ENCODE assay signal across 8 cellular contexts in the genomic region with DNA sequence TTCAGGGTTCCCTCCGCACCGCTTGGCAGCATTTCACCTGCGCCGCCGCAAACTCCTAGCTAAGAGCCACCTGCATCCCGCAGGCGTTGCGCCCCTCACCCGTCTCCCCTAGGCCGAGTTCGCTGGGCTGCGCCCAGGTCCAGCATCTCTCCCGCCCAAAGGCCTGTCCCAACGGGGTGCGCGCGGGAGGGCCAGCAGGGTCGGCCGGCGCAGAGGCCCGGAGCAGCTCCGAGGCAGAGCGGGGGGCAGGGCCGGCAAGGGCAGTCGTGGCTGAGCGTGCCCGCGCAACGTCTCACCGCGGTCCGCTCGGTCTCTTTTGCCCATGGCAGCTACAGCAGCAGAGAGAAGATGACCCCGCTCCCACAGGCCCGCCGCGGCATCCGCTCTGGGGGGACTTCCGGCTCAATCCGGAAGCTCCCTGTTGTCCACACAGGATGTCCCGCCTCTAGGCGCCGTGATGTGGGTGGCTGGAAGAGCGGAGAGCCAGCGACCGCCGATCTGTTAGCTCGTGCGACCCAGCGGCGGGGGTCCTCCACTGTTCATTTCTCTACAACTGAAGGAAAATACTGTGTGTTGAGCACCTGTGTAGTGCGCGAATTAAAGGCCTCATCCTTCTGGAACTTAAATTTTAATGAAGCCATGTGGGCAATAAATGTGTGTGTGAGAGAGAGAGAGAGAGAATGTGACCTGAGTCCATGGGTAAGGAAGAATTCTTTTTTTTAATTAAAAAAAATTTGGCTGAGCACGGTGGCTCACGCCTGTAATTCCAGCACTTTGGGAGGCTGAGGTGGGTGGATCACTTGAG. TPM values are rescaled to one million over a fixed set of nuclear protein-coding genes. Genes with fewer than 3 reads are reported as not detected.
DNase-seq lines count a peak whose midpoint lies in the region; ATAC-seq and TF ChIP-seq lines count a peak whose summit lies in the region.

ERCC3 (minus strand) TSS at position 387 of the 805 bp plus-strand sequence; CDS start at position 324, 63 bp downstream.

- WGBS in trophoblast cell (ENCODE audit: extremely low coverage, insufficient coverage, insufficient read length), result no CpG with 5 or more reads among the region's 55 CpGs
- WGBS in tibial nerve, 2 donors, result 1 to 2% methylated on average over 21 to 22 of the region's 55 CpGs

- H4K8ac ChIP-seq in trophoblast cell (ENCODE audit: low read depth, low read length), result peak within 1 kb of the TSS; percentile 99

- H3K27me3 Mint-ChIP-seq in activated naive CD8-positive, alpha-beta T cell treated with anti-CD3 and anti-CD28 coated beads, Interleukin-2, amount 50 U/mL, for 24 hours, result no peaks in the 10 kb centered on the region

- peak within 1 kb of the TSS; percentile 54 for H2BK5ac ChIP-seq in trophoblast cell (ENCODE audit: low read depth, low read length, poor library complexity)

- H2BK12ac ChIP-seq in trophoblast cell (ENCODE audit: low read length), result no peak within 1 kb of the TSS

- TF ChIP-seq EP300 in tibial nerve (IDR thresholded peaks at IDR 0.05), result peak in 1 of 2 donors; percentile 63

- peaks cover 5% of the 10 kb centered on the region for H3K79me2 ChIP-seq in trophoblast cell (ENCODE audit: control insufficient read depth, insufficient read depth, low read length, poor library complexity)

- H3K79me1 ChIP-seq in trophoblast cell (ENCODE audit: low read length), result peaks cover 5% of the 10 kb centered on the region

- H3K23ac ChIP-seq in trophoblast cell (ENCODE audit: low read length), result no peak within 1 kb of the TSS

- peak within 1 kb of the TSS; percentile 93 for H4K91ac ChIP-seq in trophoblast cell (ENCODE audit: low read depth, low read length)

- H3K9me3 Mint-ChIP-seq in activated naive CD8-positive, alpha-beta T cell treated with anti-CD3 and anti-CD28 coated beads, Interleukin-2, amount 50 U/mL, for 24 hours, result no peaks in the 10 kb centered on the region

- H3K4me1 ChIP-seq in trophoblast cell (ENCODE audit: control insufficient read depth in 1 of 2, insufficient read depth in 2 of 2, low read length in 2 of 2) (peaks cover 4% of the 10 kb centered on the region in 2 experiments), tibial nerve (peaks cover 0 to 26% (median 6%) of the 10 kb centered on the region in 4 donors)

- peak within 1 kb of the TSS; percentile 94 for H3K14ac ChIP-seq in trophoblast cell (ENCODE audit: low read length)

- H3K9me3 ChIP-seq in trophoblast cell (ENCODE audit: insufficient read depth, low read depth, low read length), result no peaks in the 10 kb centered on the region
- H3K9me3 ChIP-seq in tibial nerve, result no peaks in the 10 kb centered on the region

- H3K4me3 Mint-ChIP-seq in activated naive CD8-positive, alpha-beta T cell treated with anti-CD3 and anti-CD28 coated beads, Interleukin-2, amount 50 U/mL, for 24 hours, result peak within 1 kb of the TSS; percentile 99

- H3K27ac ChIP-seq in trophoblast cell (ENCODE audit: low read depth, low read length), result peak within 1 kb of the TSS; percentile 73
- peak within 1 kb of the TSS; percentile 39 to 90 (median 88) for H3K27ac ChIP-seq in tibial nerve

- peak; percentile 98 for ATAC-seq in HG02588 (IDR thresholded peaks at IDR 0.05; ENCODE audit: unreplicated experiment)
- ATAC-seq in activated naive CD8-positive, alpha-beta T cell treated with anti-CD3 and anti-CD28 coated beads, Interleukin-2, amount 50 U/mL, for 24 hours, result peak; percentile 99

- no peak for TF ChIP-seq POLR2A in tibial nerve (IDR thresholded peaks at IDR 0.05)

- H3K36me3 Mint-ChIP-seq in activated naive CD8-positive, alpha-beta T cell treated with anti-CD3 and anti-CD28 coated beads, Interleukin-2, amount 50 U/mL, for 24 hours (ENCODE audit: low read depth), result peaks cover 42% of the 10 kb centered on the region

- peak within 1 kb of the TSS; percentile 87 for H2BK120ac ChIP-seq in trophoblast cell (ENCODE audit: insufficient read depth, low read length, poor library complexity)

- peaks cover 32% of the 10 kb centered on the region for H3K4me1 Mint-ChIP-seq in activated naive CD8-positive, alpha-beta T cell treated with anti-CD3 and anti-CD28 coated beads, Interleukin-2, amount 50 U/mL, for 24 hours

- no peak within 1 kb of the TSS for H2AK5ac ChIP-seq in trophoblast cell (ENCODE audit: low read length)

- H2AFZ ChIP-seq in trophoblast cell (ENCODE audit: insufficient read depth, low read length, poor library complexity), result peak within 1 kb of the TSS; percentile 84

- peak within 1 kb of the TSS; percentile 91 for H3K4me3 ChIP-seq in GM12864 (ENCODE audit: low read depth, low read length)
- peak within 1 kb of the TSS; percentile 99 for H3K4me3 ChIP-seq in trophoblast cell (ENCODE audit: low read depth, low read length)
- peak within 1 kb of the TSS; percentile 84 to 98 (median 94) for H3K4me3 ChIP-seq in tibial nerve

- intact Hi-C loops in cardiac septum (cut with DNase I), result loop anchor here (10.0 kb wide), 1 partner anchor 219 kb away; no protein-coding TSS in a partner anchor

- DNase-seq in GM12864 (ENCODE audit: low read depth) (peak; percentile 62), NCI-H1048 (lab: John Stamatoyannopoulos, UW) (peak; percentile 44), SW480 (ENCODE audit: low spot score) (peak; percentile 79), cardiac septum (ENCODE audit: low spot score) (peak; percentile 90), trophoblast cell (peak; percentile 73 to 81), tibial nerve (ENCODE audit: low spot score in 2 of 2) (peak; percentile 69 to 80)
- DNase-seq in activated naive CD8-positive, alpha-beta T cell treated with anti-CD3 and anti-CD28 coated beads, Interleukin-2, amount 50 U/mL, for 24 hours, result peak; percentile 89

- peak within 1 kb of the TSS; percentile 96 for H3K9ac ChIP-seq in trophoblast cell (ENCODE audit: low read length)

- H3K27me3 ChIP-seq in trophoblast cell (ENCODE audit: insufficient read depth, low read length) (no peaks in the 10 kb centered on the region), tibial nerve (no peaks in the 10 kb centered on the region)

- H3K36me3 ChIP-seq in trophoblast cell (ENCODE audit: control insufficient read depth in 1 of 2, insufficient read depth in 2 of 2, low read length in 2 of 2), result peaks cover 24 to 33% of the 10 kb centered on the region in 2 experiments
- peaks cover 0 to 39% (median 22%) of the 10 kb centered on the region in 3 donors for H3K36me3 ChIP-seq in tibial nerve

- peak within 1 kb of the TSS; percentile 84 for H3K4ac ChIP-seq in trophoblast cell (ENCODE audit: low read depth, low read length)

- peak within 1 kb of the TSS; percentile 74 for H3K4me2 ChIP-seq in trophoblast cell (ENCODE audit: low read length)

- H3K27ac Mint-ChIP-seq in activated naive CD8-positive, alpha-beta T cell treated with anti-CD3 and anti-CD28 coated beads, Interleukin-2, amount 50 U/mL, for 24 hours, result peak within 1 kb of the TSS; percentile 97

- TF ChIP-seq CTCF in GM12864 (IDR thresholded peaks at IDR 0.05; ENCODE audit: low read depth, low read length, missing control alignments), result no peak
- peak in 1 of 5 experiments; percentile 23 for TF ChIP-seq CTCF in tibial nerve (IDR thresholded peaks at IDR 0.05)

- H3K18ac ChIP-seq in trophoblast cell (ENCODE audit: low read length), result peak within 1 kb of the TSS; percentile 91

- H4K12ac ChIP-seq in trophoblast cell (ENCODE audit: low read depth, low read length), result peak within 1 kb of the TSS; percentile 98

RNA-seq across cellular contexts. Expression of gene ERCC3, which starts in this region (rescaled TPM):
- 23.4 TPM for total RNA-seq in cardiac septum
- 25.4 and 25.5 TPM in 2 replicates for polyA plus RNA-seq in trophoblast cell (2013)
- total RNA-seq in tibial nerve, result 10 to 100 TPM; 52.2 to 70.0 (median 68.1) TPM

Comparison
In these comparisons a context has a peak if more than half of its experiments do, and no peak if none do; other contexts are left out.
1. Peak in every context shown above with its lines: DNase-seq, ATAC-seq, H3K4me3 ChIP-seq and H3K27ac ChIP-seq.